Comparison of ENCODE assay signal across 4 cellular contexts in the genomic region with DNA sequence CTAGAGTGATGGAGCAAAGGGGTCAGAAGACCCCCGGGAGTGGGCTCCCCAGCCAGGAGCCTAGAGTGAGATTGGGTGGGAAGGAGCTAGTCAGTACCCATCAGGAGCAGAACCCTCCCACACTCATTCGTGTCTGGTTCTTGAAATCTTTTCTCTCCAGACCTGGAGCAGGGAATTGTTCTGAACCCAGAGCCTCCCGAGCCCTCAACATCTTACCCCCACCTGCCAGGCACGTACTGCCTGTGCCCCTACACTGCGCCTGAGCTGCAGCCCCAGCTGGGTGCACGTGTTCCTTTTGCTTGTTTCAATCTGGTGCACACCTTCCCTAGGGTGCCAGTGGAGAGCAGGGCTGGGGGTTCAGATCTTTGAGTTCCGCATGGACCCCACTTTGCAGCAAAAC.
"Had no signal": no experiment of that assay in that cellular context is flagged by ENCODE, and none has a peak within 500 bp of the region (broad histone marks: within the 10 kb centered on the region; RNA-seq: fewer than 3 reads in every experiment).

No MANE protein-coding gene starts in this region.

- H3K9me3 Mint-ChIP-seq: GM23338, H9, IgD-negative memory B cell had no signal

- DNase-seq: H9, HCEC 1CT had no signal

- H3K4me3 Mint-ChIP-seq: GM23338, H9, IgD-negative memory B cell had no signal

- H3K36me3 Mint-ChIP-seq: IgD-negative memory B cell had no signal

- H3K27ac Mint-ChIP-seq: GM23338, H9, IgD-negative memory B cell had no signal
